Comparison of ENCODE assay signal across 1 cellular context in genomic region chr1:116540088-116540487, GRCh38.
A peak's percentile ranks its signal among the peaks of the same experiment; 100 is the strongest.
TF ChIP-seq lines count a peak whose summit lies in the region.

No MANE protein-coding gene starts in this region.

TF ChIP-seq in K562, 482 proteins besides CTCF, POLR2A, EP300 and RAD21 (continued from another document):
- TF ChIP-seq STAT6 (CRISPR knock-in tag; IDR thresholded peaks at IDR 0.05), result no peak
- peak; percentile 77 for TF ChIP-seq ZNF384 (IDR thresholded peaks at IDR 0.05; ENCODE audit: low read depth, low read length)
- no peak for TF ChIP-seq NONO (IDR thresholded peaks at IDR 0.05; ENCODE audit: low read depth in 2 of 2, low read length in 1 of 2)
- TF ChIP-seq TRIM24 (IDR thresholded peaks at IDR 0.05), result no peak
- no peak for TF ChIP-seq ZSCAN29 (IDR thresholded peaks at IDR 0.05)
- TF ChIP-seq ZNF133 (CRISPR knock-in tag; IDR thresholded peaks at IDR 0.05), result no peak
- TF ChIP-seq DLX4 (CRISPR knock-in tag; IDR thresholded peaks at IDR 0.05), result no peak
- no peak for TF ChIP-seq ATF1 (CRISPR knock-in tag; IDR thresholded peaks at IDR 0.05)
- TF ChIP-seq ATF1 (tag; IDR thresholded peaks at IDR 0.05), result no peak
- no peak for TF ChIP-seq CBX5 (IDR thresholded peaks at IDR 0.05; ENCODE audit: borderline replicate concordance, low read depth)
- 0 out of 2 replicates have a peak, but pooled peaks have one; percentile 39 for TF ChIP-seq BACH1 (tag; IDR thresholded peaks at IDR 0.05)
- peak; percentile 85; the same call in 1 of the 2 replicates for TF ChIP-seq CC2D1A (IDR thresholded peaks at IDR 0.05)
